Comparison of ENCODE assay signal across 26 cellular contexts in genomic region chr9:20369391-20369790, GRCh38.
DNase-seq lines count a peak whose midpoint lies in the region; ATAC-seq, FAIRE-seq and TF ChIP-seq lines count a peak whose summit lies in the region.
"Had no signal": no experiment of that assay in that cellular context is flagged by ENCODE, and none has a peak within 500 bp of the region (broad histone marks: within the 10 kb centered on the region; RNA-seq: fewer than 3 reads in every experiment).

No MANE protein-coding gene starts in this region.

- no peaks in the 10 kb centered on the region for H3K27me3 Mint-ChIP-seq in HFFc6 (ENCODE audit: insufficient read depth)
- no peaks in the 10 kb centered on the region for H3K27me3 Mint-ChIP-seq in osteocyte (ENCODE audit: unreplicated experiment)
- H3K27me3 Mint-ChIP-seq: activated CD4-positive, alpha-beta memory T cell treated with anti-CD3 and anti-CD28 coated beads for 36 hours; activated naive CD8-positive, alpha-beta T cell; progenitor cell of endocrine pancreas; T-cell had no signal

- H3K4me3 Mint-ChIP-seq in HFFc6 (no peak overlapping the region), osteocyte (ENCODE audit: unreplicated experiment) (no peak overlapping the region)
- H3K4me3 Mint-ChIP-seq: activated CD4-positive, alpha-beta memory T cell treated with anti-CD3 and anti-CD28 coated beads for 36 hours; activated naive CD8-positive, alpha-beta T cell; CD14-positive monocyte had no signal

- in situ Hi-C loops in GM12878 (cut with MboI): loop anchor here (25.0 kb wide), 1 partner anchor 743 kb away; no protein-coding TSS in a partner anchor

- no peaks in the 10 kb centered on the region; the same call in 1 of the 2 replicates for H3K79me2 ChIP-seq in GM12878 (ENCODE audit: control insufficient read depth, insufficient read depth, low read length)

- POLR2A ChIA-PET in GM12878 (lab: Charles Lee): interaction anchor here (0.9 kb wide), 1 partner anchor 13 kb away, joined by 3 read pairs; no protein-coding TSS in a partner anchor

- TF ChIP-seq RAD21 in GM12878 (IDR thresholded peaks at IDR 0.05; ENCODE audit: insufficient read depth, low read depth, low read length): peak; percentile 34; the same call in 1 of the 2 replicates

- no peak overlapping the region for H3K4me2 ChIP-seq in GM12878 (ENCODE audit: control insufficient read depth, insufficient read depth)

- no peak overlapping the region for H3K4me3 ChIP-seq in GM12878
- H3K4me3 ChIP-seq: sigmoid colon, SJSA1, suprapubic skin, upper lobe of right lung had no signal

- intact Hi-C loops in GM12878 (cut with micrococcal nuclease; ENCODE audit: unreplicated experiment): no loop called here

- no TSS peak for BruUV-seq in GM12878 (replicated peaks; lab: Mats Ljungman, UMichigan)

- no peaks in the 10 kb centered on the region for H3K4me1 Mint-ChIP-seq in HFFc6 (ENCODE audit: low read depth)
- no peaks in the 10 kb centered on the region for H3K4me1 Mint-ChIP-seq in osteocyte (ENCODE audit: unreplicated experiment)

- SMC1A ChIA-PET in GM12878 (lab: Charles Lee; ENCODE audit: uncharacterized antibody, unreplicated experiment): interaction anchor here (0.9 to 1.3 kb wide), 3 partner anchors 12 to 235 kb away, joined by 3 to 4 read pairs (median 3); no protein-coding TSS in a partner anchor

- DNase-seq in GM10266 (ENCODE audit: extremely low spot score) (no peak), HFFc6 (no peak), GM12878 (ENCODE audit: low read depth, low spot score) (no peak), osteocyte (ENCODE audit: extremely low spot score, unreplicated experiment) (no peak), activated gamma-delta T cell treated with Interleukin-2 at 50 U/mL for 16 hours (no peak)
- DNase-seq in activated CD4-positive, CD25-positive, alpha-beta regulatory T cell (lab: John Stamatoyannopoulos, UW): no peak
- DNase-seq: activated CD4-positive, alpha-beta memory T cell treated with anti-CD3 and anti-CD28 coated beads for 36 hours; activated CD8-positive, alpha-beta memory T cell treated with anti-CD3 and anti-CD28 coated beads, Interleukin-2, amount 50 U/mL, for 48 hours; cortex of kidney; Kasumi-1; left ventricle myocardium superior; NCI-H2171 treated with DMSO at 0.1 percent for 48 hours; NCI-H526; sigmoid colon; upper lobe of right lung had no signal

- RAD21 ChIA-PET in GM12878 (lab: Charles Lee; ENCODE audit: unreplicated experiment): no interaction called here

- H3K27ac Mint-ChIP-seq in HFFc6 (no peak overlapping the region), osteocyte (ENCODE audit: unreplicated experiment) (no peak overlapping the region)
- H3K27ac Mint-ChIP-seq: activated CD4-positive, alpha-beta memory T cell treated with anti-CD3 and anti-CD28 coated beads for 36 hours; CD14-positive monocyte; progenitor cell of endocrine pancreas had no signal

- H2AFZ ChIP-seq in GM12878 (ENCODE audit: control insufficient read depth, low read depth, low read length): no peak overlapping the region

- no peaks in the 10 kb centered on the region for H3K9me3 Mint-ChIP-seq in HFFc6
- H3K9me3 Mint-ChIP-seq in osteocyte (ENCODE audit: unreplicated experiment): peaks cover 12% of the 10 kb centered on the region
- H3K9me3 Mint-ChIP-seq: activated CD4-positive, alpha-beta memory T cell treated with anti-CD3 and anti-CD28 coated beads for 36 hours had no signal

- no peak for TF ChIP-seq POLR2A in GM12878 (IDR thresholded peaks at IDR 0.05; ENCODE audit: low read depth, low read length)

- H3K27me3 ChIP-seq in GM12878 (replicated peaks in 1 of 2; ENCODE audit: control insufficient read depth in 2 of 2, insufficient read depth in 2 of 2, low read length in 1 of 2): no peaks in the 10 kb centered on the region
- H3K27me3 ChIP-seq: sigmoid colon, SJSA1, suprapubic skin, upper lobe of right lung had no signal

- ATAC-seq in GM12878 (no peak), HG02642 (IDR thresholded peaks at IDR 0.05; ENCODE audit: poor library complexity, unreplicated experiment) (no peak)
- ATAC-seq: activated CD4-positive, CD25-positive, alpha-beta regulatory T cell treated with anti-CD3 and anti-CD28 coated beads, Interleukin-2, amount 50 U/mL, for 24 hours; left ventricle myocardium superior; upper lobe of right lung had no signal

- no peaks in the 10 kb centered on the region for H3K36me3 Mint-ChIP-seq in HFFc6 (ENCODE audit: low read depth)
- peaks cover 5% of the 10 kb centered on the region for H3K36me3 Mint-ChIP-seq in osteocyte (ENCODE audit: unreplicated experiment)
- H3K36me3 Mint-ChIP-seq: activated CD4-positive, alpha-beta memory T cell treated with anti-CD3 and anti-CD28 coated beads for 36 hours; CD14-positive monocyte had no signal

- CTCF ChIA-PET in GM12878 (lab: Yijun Ruan, JAX): interaction anchor here (1.5 kb wide), 2 partner anchors 9 to 572 kb away, joined by 3 read pairs; no protein-coding TSS in a partner anchor

- no peaks in the 10 kb centered on the region for H4K20me1 ChIP-seq in GM12878 (ENCODE audit: control insufficient read depth, insufficient read depth)

- TF ChIP-seq CTCF in GM10266 (IDR thresholded peaks at IDR 0.05; ENCODE audit: control insufficient read depth, insufficient read depth, low read depth, missing control alignments) (peak; percentile 21), HFFc6 (IDR thresholded peaks at IDR 0.05) (peak; percentile 20; the same call in 1 of the 2 replicates), GM12878 (IDR thresholded peaks at IDR 0.05 in 2 of 3, conservative IDR thresholded peaks at IDR 0.05 in 1 of 3; ENCODE audit: control insufficient read depth in 2 of 3, extremely low read depth in 1 of 3, insufficient read depth in 1 of 3, low read depth in 3 of 3, low read length in 3 of 3) (peak in 2 of 3 experiments; percentile 10 to 21; a peak in 2 of 6 replicates), osteocyte (IDR thresholded peaks at IDR 0.05) (peak; percentile 7)

- 100% methylated on average over 1 of the region's 1 CpG for WGBS in GM12878 (ENCODE audit: insufficient coverage, insufficient replicate concordance, low lambda C conversion rate, missing lambda C conversion rate)

- no peak overlapping the region for H3K27ac ChIP-seq in GM12878 (ENCODE audit: control insufficient read depth, insufficient read depth)
- H3K27ac ChIP-seq: sigmoid colon, SJSA1, suprapubic skin, upper lobe of right lung had no signal

- no peak for FAIRE-seq in GM12878 (lab: Jason Lieb, UNC)
- FAIRE-seq: astrocyte, D721Med, endometrium had no signal

- H3K4me1 ChIP-seq in GM12878 (ENCODE audit: control insufficient read depth, insufficient read depth, low read length): no peaks in the 10 kb centered on the region
- H3K4me1 ChIP-seq: SJSA1, suprapubic skin, upper lobe of right lung had no signal

- TF ChIP-seq EP300 in GM12878 (IDR thresholded peaks at IDR 0.05; ENCODE audit: borderline replicate concordance in 1 of 2, control insufficient read depth in 1 of 2, low read depth in 2 of 2, low read length in 2 of 2): no peak

- no peaks in the 10 kb centered on the region for H3K9me3 ChIP-seq in GM12878 (replicated peaks; ENCODE audit: control insufficient read depth, insufficient read depth, low read length)
- H3K9me3 ChIP-seq: sigmoid colon, SJSA1, suprapubic skin, upper lobe of right lung had no signal

- H3K36me3 ChIP-seq in GM12878 (ENCODE audit: control insufficient read depth in 2 of 2, insufficient read depth in 2 of 2, low read length in 1 of 2): no peaks in the 10 kb centered on the region; a peak in 1 of 4 replicates
- H3K36me3 ChIP-seq: SJSA1, suprapubic skin, upper lobe of right lung had no signal

- no peak overlapping the region for H3K9ac ChIP-seq in GM12878 (ENCODE audit: control insufficient read depth, insufficient read depth, low read length)

TF ChIP-seq in GM12878, 131 proteins besides CTCF, POLR2A, EP300 and RAD21 (continues in another document):
- TF ChIP-seq RAD51 (IDR thresholded peaks at IDR 0.05) (no peak), TAF1 (IDR thresholded peaks at IDR 0.05; ENCODE audit: borderline replicate concordance, low read depth, low read length) (no peak), PBX3 (IDR thresholded peaks at IDR 0.05; ENCODE audit: insufficient replicate concordance, low read depth, low read length) (no peak)
